2 cellular contexts compared by ENCODE assay signal in the genomic region with DNA sequence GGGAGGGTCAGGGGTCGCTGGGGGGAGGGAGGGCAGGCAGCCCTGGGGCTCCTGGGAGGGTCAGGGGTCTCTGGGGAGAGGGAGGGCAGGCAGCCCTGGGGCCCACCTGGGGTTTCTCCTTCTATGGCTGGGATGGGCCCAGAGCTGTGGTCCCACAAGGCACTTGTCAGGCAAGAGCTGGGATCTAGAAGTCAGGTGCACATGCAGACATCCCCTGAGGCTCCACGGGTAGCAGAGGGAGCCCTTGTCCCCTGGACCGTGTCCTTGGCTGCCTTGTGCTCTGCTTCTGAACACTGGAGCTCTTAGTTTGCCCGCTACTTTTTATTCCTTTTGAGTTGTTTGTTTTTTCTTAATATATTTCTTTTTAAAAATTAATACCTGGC.
TF ChIP-seq lines count a peak whose summit lies in the region.

No MANE protein-coding gene starts in this region.

TF ChIP-seq in SK-N-SH, 30 proteins besides CTCF, POLR2A, EP300 and RAD21 (continued from another document):
- TF ChIP-seq, protein P1, sequence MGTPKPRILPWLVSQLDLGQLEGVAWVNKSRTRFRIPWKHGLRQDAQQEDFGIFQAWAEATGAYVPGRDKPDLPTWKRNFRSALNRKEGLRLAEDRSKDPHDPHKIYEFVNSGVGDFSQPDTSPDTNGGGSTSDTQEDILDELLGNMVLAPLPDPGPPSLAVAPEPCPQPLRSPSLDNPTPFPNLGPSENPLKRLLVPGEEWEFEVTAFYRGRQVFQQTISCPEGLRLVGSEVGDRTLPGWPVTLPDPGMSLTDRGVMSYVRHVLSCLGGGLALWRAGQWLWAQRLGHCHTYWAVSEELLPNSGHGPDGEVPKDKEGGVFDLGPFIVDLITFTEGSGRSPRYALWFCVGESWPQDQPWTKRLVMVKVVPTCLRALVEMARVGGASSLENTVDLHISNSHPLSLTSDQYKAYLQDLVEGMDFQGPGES (IDR thresholded peaks at IDR 0.05; ENCODE audit: low read depth, low read length) = no peak
- TF ChIP-seq, protein P2, sequence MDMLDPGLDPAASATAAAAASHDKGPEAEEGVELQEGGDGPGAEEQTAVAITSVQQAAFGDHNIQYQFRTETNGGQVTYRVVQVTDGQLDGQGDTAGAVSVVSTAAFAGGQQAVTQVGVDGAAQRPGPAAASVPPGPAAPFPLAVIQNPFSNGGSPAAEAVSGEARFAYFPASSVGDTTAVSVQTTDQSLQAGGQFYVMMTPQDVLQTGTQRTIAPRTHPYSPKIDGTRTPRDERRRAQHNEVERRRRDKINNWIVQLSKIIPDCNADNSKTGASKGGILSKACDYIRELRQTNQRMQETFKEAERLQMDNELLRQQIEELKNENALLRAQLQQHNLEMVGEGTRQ (IDR thresholded peaks at IDR 0.05; ENCODE audit: borderline replicate concordance, low read depth, low read length) = no peak
- no peak for TF ChIP-seq CHD2 (IDR thresholded peaks at IDR 0.05; ENCODE audit: low read length, partially characterized antibody)
- no peak for TF ChIP-seq FOSL2 (IDR thresholded peaks at IDR 0.05; ENCODE audit: borderline replicate concordance, low read depth)
- TF ChIP-seq NRF1 (IDR thresholded peaks at IDR 0.05; ENCODE audit: low read depth, low read length) = no peak
- TF ChIP-seq, protein P3, sequence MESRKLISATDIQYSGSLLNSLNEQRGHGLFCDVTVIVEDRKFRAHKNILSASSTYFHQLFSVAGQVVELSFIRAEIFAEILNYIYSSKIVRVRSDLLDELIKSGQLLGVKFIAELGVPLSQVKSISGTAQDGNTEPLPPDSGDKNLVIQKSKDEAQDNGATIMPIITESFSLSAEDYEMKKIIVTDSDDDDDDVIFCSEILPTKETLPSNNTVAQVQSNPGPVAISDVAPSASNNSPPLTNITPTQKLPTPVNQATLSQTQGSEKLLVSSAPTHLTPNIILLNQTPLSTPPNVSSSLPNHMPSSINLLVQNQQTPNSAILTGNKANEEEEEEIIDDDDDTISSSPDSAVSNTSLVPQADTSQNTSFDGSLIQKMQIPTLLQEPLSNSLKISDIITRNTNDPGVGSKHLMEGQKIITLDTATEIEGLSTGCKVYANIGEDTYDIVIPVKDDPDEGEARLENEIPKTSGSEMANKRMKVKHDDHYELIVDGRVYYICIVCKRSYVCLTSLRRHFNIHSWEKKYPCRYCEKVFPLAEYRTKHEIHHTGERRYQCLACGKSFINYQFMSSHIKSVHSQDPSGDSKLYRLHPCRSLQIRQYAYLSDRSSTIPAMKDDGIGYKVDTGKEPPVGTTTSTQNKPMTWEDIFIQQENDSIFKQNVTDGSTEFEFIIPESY (IDR thresholded peaks at IDR 0.05; ENCODE audit: borderline replicate concordance, low read depth) = no peak

TF ChIP-seq in SK-N-SH treated with all-trans-retinoic acid at 6 μM for 48 hours, 23 proteins besides CTCF, POLR2A, EP300 and RAD21 (continued from another document):
- no peak for TF ChIP-seq ISL1 (CRISPR knock-in tag; IDR thresholded peaks at IDR 0.05)
- TF ChIP-seq BACH2 (CRISPR knock-in tag; IDR thresholded peaks at IDR 0.05; ENCODE audit: borderline replicate concordance) = no peak
- no peak for TF ChIP-seq TCF4 (CRISPR knock-in tag; IDR thresholded peaks at IDR 0.05; ENCODE audit: borderline replicate concordance)
- TF ChIP-seq ZC3H10 (CRISPR knock-in tag; IDR thresholded peaks at IDR 0.05) = no peak
- TF ChIP-seq ZFP30 (CRISPR knock-in tag; IDR thresholded peaks at IDR 0.05) = no peak
- TF ChIP-seq ESRRG (CRISPR knock-in tag; IDR thresholded peaks at IDR 0.05) = no peak
- TF ChIP-seq PPARA (CRISPR knock-in tag; IDR thresholded peaks at IDR 0.05; ENCODE audit: borderline replicate concordance) = no peak
- TF ChIP-seq GLIS3 (CRISPR knock-in tag; IDR thresholded peaks at IDR 0.05) = no peak
- TF ChIP-seq, protein P4, sequence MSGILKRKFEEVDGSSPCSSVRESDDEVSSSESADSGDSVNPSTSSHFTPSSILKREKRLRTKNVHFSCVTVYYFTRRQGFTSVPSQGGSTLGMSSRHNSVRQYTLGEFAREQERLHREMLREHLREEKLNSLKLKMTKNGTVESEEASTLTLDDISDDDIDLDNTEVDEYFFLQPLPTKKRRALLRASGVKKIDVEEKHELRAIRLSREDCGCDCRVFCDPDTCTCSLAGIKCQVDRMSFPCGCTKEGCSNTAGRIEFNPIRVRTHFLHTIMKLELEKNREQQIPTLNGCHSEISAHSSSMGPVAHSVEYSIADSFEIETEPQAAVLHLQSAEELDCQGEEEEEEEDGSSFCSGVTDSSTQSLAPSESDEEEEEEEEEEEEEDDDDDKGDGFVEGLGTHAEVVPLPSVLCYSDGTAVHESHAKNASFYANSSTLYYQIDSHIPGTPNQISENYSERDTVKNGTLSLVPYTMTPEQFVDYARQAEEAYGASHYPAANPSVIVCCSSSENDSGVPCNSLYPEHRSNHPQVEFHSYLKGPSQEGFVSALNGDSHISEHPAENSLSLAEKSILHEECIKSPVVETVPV (CRISPR knock-in tag; IDR thresholded peaks at IDR 0.05) = no peak
- no peak for TF ChIP-seq RARB (CRISPR knock-in tag; IDR thresholded peaks at IDR 0.05)
- no peak for TF ChIP-seq ZNF565 (CRISPR knock-in tag; conservative IDR thresholded peaks at IDR 0.05; ENCODE audit: low read depth)
- TF ChIP-seq TOX (CRISPR knock-in tag; IDR thresholded peaks at IDR 0.05; ENCODE audit: borderline replicate concordance) = no peak
- TF ChIP-seq ZNF8 (CRISPR knock-in tag; IDR thresholded peaks at IDR 0.05) = no peak
- TF ChIP-seq ZNF70 (CRISPR knock-in tag; IDR thresholded peaks at IDR 0.05) = no peak
- TF ChIP-seq CSDC2 (CRISPR knock-in tag; IDR thresholded peaks at IDR 0.05) = no peak
- TF ChIP-seq, protein P5, sequence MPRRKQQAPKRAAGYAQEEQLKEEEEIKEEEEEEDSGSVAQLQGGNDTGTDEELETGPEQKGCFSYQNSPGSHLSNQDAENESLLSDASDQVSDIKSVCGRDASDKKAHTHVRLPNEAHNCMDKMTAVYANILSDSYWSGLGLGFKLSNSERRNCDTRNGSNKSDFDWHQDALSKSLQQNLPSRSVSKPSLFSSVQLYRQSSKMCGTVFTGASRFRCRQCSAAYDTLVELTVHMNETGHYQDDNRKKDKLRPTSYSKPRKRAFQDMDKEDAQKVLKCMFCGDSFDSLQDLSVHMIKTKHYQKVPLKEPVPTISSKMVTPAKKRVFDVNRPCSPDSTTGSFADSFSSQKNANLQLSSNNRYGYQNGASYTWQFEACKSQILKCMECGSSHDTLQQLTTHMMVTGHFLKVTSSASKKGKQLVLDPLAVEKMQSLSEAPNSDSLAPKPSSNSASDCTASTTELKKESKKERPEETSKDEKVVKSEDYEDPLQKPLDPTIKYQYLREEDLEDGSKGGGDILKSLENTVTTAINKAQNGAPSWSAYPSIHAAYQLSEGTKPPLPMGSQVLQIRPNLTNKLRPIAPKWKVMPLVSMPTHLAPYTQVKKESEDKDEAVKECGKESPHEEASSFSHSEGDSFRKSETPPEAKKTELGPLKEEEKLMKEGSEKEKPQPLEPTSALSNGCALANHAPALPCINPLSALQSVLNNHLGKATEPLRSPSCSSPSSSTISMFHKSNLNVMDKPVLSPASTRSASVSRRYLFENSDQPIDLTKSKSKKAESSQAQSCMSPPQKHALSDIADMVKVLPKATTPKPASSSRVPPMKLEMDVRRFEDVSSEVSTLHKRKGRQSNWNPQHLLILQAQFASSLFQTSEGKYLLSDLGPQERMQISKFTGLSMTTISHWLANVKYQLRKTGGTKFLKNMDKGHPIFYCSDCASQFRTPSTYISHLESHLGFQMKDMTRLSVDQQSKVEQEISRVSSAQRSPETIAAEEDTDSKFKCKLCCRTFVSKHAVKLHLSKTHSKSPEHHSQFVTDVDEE (CRISPR knock-in tag; IDR thresholded peaks at IDR 0.05) = no peak
- no peak for TF ChIP-seq ZFP3 (CRISPR knock-in tag; IDR thresholded peaks at IDR 0.05)
